In the genomic region with DNA sequence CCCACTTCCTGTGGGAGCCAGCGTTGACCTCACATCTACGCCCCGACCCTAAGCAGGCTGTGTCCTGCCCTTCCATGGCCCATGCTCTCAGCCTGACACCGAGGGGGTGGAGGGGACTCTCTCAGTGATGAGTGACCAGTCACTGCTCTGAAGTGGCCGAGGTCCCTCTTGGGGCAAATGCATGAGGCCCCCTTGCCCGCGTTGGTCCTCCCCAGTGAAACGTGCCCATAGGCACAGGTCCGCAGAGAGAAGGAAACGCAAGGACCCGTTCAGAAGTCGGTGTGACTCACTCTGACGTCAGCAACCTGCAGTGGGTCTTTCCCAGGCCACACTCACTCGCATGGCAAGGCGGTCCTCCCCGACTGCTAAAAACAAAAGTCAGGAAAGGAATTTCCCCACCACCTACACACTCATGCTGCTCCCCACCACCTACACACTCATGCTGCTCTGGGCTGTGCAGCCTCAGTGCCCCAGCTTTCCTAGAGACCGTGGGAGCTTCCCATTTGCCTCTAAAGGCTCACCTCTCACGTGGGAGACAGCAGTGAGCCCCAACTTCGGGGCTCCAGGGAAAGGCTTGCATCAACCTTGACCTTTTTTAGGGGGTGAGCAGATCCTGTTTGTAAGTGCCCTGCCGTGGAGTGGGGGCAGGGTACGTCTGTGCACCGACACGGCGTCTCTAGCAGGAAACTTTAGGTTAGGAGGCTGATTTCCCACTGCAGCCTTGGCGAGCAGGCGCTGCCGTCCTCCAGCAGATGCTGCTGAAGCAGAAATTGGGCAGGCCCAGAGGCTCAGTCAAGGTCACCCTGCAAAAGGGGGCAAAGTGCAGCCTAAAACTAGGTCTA, we compare ENCODE assay signal across 8 cellular contexts. TPM values are rescaled to one million over a fixed set of nuclear protein-coding genes. Genes with fewer than 3 reads are reported as not detected.
DNase-seq lines count a peak whose midpoint lies in the region; ATAC-seq and TF ChIP-seq lines count a peak whose summit lies in the region.

No MANE protein-coding gene starts in this region.

- peak; percentile 1 for DNase-seq in HS-27A (ENCODE audit: low read depth)
- peak; percentile 95 for DNase-seq in activated CD8-positive, alpha-beta memory T cell treated with anti-CD3 and anti-CD28 coated beads, Interleukin-2, amount 50 U/mL, for 48 hours
- peak; percentile 80 to 93 for DNase-seq in stimulated activated CD8-positive, alpha-beta memory T cell treated with anti-CD3 and anti-CD28 coated beads, Interleukin-15, amount 100 ng/mL, for 4 hours (ENCODE audit: low read depth in 2 of 2)
- DNase-seq in KBM-7: no peak

- H3K9ac ChIP-seq in BLaER1 treated with 17β-estradiol and CSF1 and Interleukin-3, amounts not matched to agents 10 nM and 100 nM: no peak overlapping the region
- peak overlapping the region; percentile 32 for H3K9ac ChIP-seq in iPS-15b (ENCODE audit: low read depth, low read length)

- no peak overlapping the region for H3K4me3 ChIP-seq in BLaER1 treated with 17β-estradiol and CSF1 and Interleukin-3, amounts not matched to agents 10 nM and 100 nM
- H3K4me3 ChIP-seq in iPS-15b (ENCODE audit: low read depth, low read length) (no peak overlapping the region), gastroesophageal sphincter (no peak overlapping the region)

- in situ Hi-C loops in KBM-7 (cut with MboI; ENCODE audit: low pct_unique_long_range_greater_than_20kb, low sequenced_read_pairs): no loop called here

- peak overlapping the region; percentile 16 to 61 (median 45); a peak in 20 of 22 replicates for H3K4me2 ChIP-seq in BLaER1 treated with 17β-estradiol and CSF1 and Interleukin-3, amounts not matched to agents 10 nM and 100 nM

- TF ChIP-seq EP300 in gastroesophageal sphincter (IDR thresholded peaks at IDR 0.05): no peak

- WGBS in gastroesophageal sphincter (ENCODE audit: low coverage in 1 of 2), 2 donors: 44% methylated on average over 8 of the region's 27 CpGs; no CpG with 5 or more reads in 1 of the 2 donors

- no peak overlapping the region for H3K27ac ChIP-seq in BLaER1 treated with 17β-estradiol and CSF1 and Interleukin-3, amounts not matched to agents 10 nM and 100 nM
- no peak overlapping the region for H3K27ac ChIP-seq in gastroesophageal sphincter

- ATAC-seq in GM21381 (IDR thresholded peaks at IDR 0.05; ENCODE audit: unreplicated experiment) (peak; percentile 71), gastroesophageal sphincter (no peak)

- peaks cover 0 to 16% (median 0%) of the 10 kb centered on the region in 11 experiments; a peak in 2 of 22 replicates for H4K20me1 ChIP-seq in BLaER1 treated with 17β-estradiol and CSF1 and Interleukin-3, amounts not matched to agents 10 nM and 100 nM

- no peaks in the 10 kb centered on the region for H3K36me3 ChIP-seq in BLaER1 treated with 17β-estradiol and CSF1 and Interleukin-3, amounts not matched to agents 10 nM and 100 nM
- no peaks in the 10 kb centered on the region for H3K36me3 ChIP-seq in iPS-15b (ENCODE audit: control insufficient read depth, insufficient read depth, low read length)
- no peaks in the 10 kb centered on the region for H3K36me3 ChIP-seq in gastroesophageal sphincter

- H3K9me3 ChIP-seq in BLaER1 treated with 17β-estradiol and CSF1 and Interleukin-3, amounts not matched to agents 10 nM and 100 nM (replicated peaks in 1 of 11): peaks cover 6 to 15% (median 12%) of the 10 kb centered on the region in 11 experiments; a peak in 20 of 22 replicates
- H3K9me3 ChIP-seq in iPS-15b (ENCODE audit: control insufficient read depth, insufficient read depth, low read length) (no peaks in the 10 kb centered on the region), gastroesophageal sphincter (peaks cover 0 to 3% (median 0%) of the 10 kb centered on the region in 3 donors)

- TF ChIP-seq POLR2A in gastroesophageal sphincter (IDR thresholded peaks at IDR 0.05): no peak

- peaks cover 12 to 43% (median 25%) of the 10 kb centered on the region in 10 experiments; a peak in 19 of 20 replicates for H3K4me1 ChIP-seq in BLaER1 treated with 17β-estradiol and CSF1 and Interleukin-3, amounts not matched to agents 10 nM and 100 nM
- no peaks in the 10 kb centered on the region for H3K4me1 ChIP-seq in iPS-15b (ENCODE audit: control insufficient read depth, insufficient read depth, low read length)
- H3K4me1 ChIP-seq in gastroesophageal sphincter: no peaks in the 10 kb centered on the region

- TF ChIP-seq CTCF in gastroesophageal sphincter (IDR thresholded peaks at IDR 0.05): no peak

- H3K27me3 ChIP-seq in BLaER1 treated with 17β-estradiol and CSF1 and Interleukin-3, amounts not matched to agents 10 nM and 100 nM: peaks cover 0 to 17% (median 8%) of the 10 kb centered on the region in 11 experiments; a peak in 10 of 22 replicates
- no peaks in the 10 kb centered on the region for H3K27me3 ChIP-seq in iPS-15b (ENCODE audit: control insufficient read depth, insufficient read depth, low read length)
- peaks cover 71% of the 10 kb centered on the region for H3K27me3 ChIP-seq in gastroesophageal sphincter

RNA-seq across cellular contexts. Expression of a gene that starts 11.4 kb away (rescaled TPM):
- under 1 TPM in 1 of 4 donors, not detected in 3; 0.40 TPM for total RNA-seq in gastroesophageal sphincter

RNA-seq across cellular contexts. Expression of a gene that starts 19.3 kb away (rescaled TPM):
- under 1 TPM in 1 of 4 donors, not detected in 3; 0.52 TPM for total RNA-seq in gastroesophageal sphincter

RNA-seq across cellular contexts. Expression of a gene that starts 48.8 kb away (rescaled TPM):
- not detected for total RNA-seq in gastroesophageal sphincter
